ENCODE assay signal across 15 cellular contexts in genomic region chr13:105543742-105544141, GRCh38.
DNase-seq lines count a peak whose midpoint lies in the region; ATAC-seq and TF ChIP-seq lines count a peak whose summit lies in the region.
"Had no signal": no experiment of that assay in that cellular context is flagged by ENCODE, and none has a peak within 500 bp of the region (broad histone marks: within the 10 kb centered on the region; RNA-seq: fewer than 3 reads in every experiment).

No MANE protein-coding gene starts in this region.

- no peak overlapping the region for H3K9ac ChIP-seq in mammary epithelial cell (ENCODE audit: insufficient read depth, low read length)
- H3K9ac ChIP-seq in skeletal muscle satellite cell (ENCODE audit: low read depth, low read length) = no peak overlapping the region

- no peak overlapping the region for H3K4me2 ChIP-seq in mammary epithelial cell (ENCODE audit: insufficient read depth, low read depth, low read length)
- H3K4me2 ChIP-seq in skeletal muscle satellite cell (ENCODE audit: low read length) = peak overlapping the region; percentile 12
- H3K4me2 ChIP-seq: GM23338 had no signal

- intact Hi-C loops in mammary epithelial cell (cut with micrococcal nuclease) (no loop called here), cardiac septum (cut with DNase I) (no loop called here), A673 (cut with micrococcal nuclease; ENCODE audit: unreplicated experiment) (no loop called here)

- CTCF ChIA-PET in mammary epithelial cell (lab: Charles Lee; ENCODE audit: low non-redundant PET) = no interaction called here
- CTCF ChIA-PET in A673 (lab: Charles Lee) = no interaction called here

- H2AFZ ChIP-seq in mammary epithelial cell (ENCODE audit: low read depth, low read length) = no peak overlapping the region
- H2AFZ ChIP-seq: GM23338 had no signal

- dilution Hi-C loops in mammary epithelial cell (cut with HindIII; ENCODE audit: low sequenced_read_pairs) = no loop called here

- H3K4me1 Mint-ChIP-seq in activated T-cell treated with anti-CD3 and anti-CD28 coated beads, Interleukin-2, amount 50 U/mL, for 4 hours (ENCODE audit: low read depth) = no peaks in the 10 kb centered on the region
- H3K4me1 Mint-ChIP-seq: CD14-positive monocyte, GM23338 had no signal

- no peak for TF ChIP-seq CTCF in mammary epithelial cell (conservative IDR thresholded peaks at IDR 0.05 in 1 of 2, IDR thresholded peaks at IDR 0.05 in 1 of 2; ENCODE audit: extremely low read depth in 1 of 2, insufficient read depth in 1 of 2, low read depth in 1 of 2, low read length in 2 of 2)
- TF ChIP-seq CTCF in A673 (conservative IDR thresholded peaks at IDR 0.05; ENCODE audit: low read depth, low read length) = no peak

- H3K27me3 Mint-ChIP-seq in activated T-cell treated with anti-CD3 and anti-CD28 coated beads, Interleukin-2, amount 50 U/mL, for 4 hours (ENCODE audit: low read depth) = no peaks in the 10 kb centered on the region

- POLR2A ChIA-PET in A673 (lab: Charles Lee; ENCODE audit: low non-redundant PET) = no interaction called here

- BruUV-seq in mammary epithelial cell (replicated peaks; lab: Mats Ljungman, UMichigan) (no TSS peak), A673 (replicated peaks; lab: Mats Ljungman, UMichigan) (no TSS peak)

- 61% methylated on average over 2 of the region's 2 CpGs for WGBS in mammary epithelial cell (ENCODE audit: low coverage, missing lambda C conversion rate)

- no peak overlapping the region for H3K27ac ChIP-seq in mammary epithelial cell (ENCODE audit: insufficient read depth, low read depth, low read length)
- no peak overlapping the region for H3K27ac ChIP-seq in A673 (ENCODE audit: low read depth, low read length, poor library complexity, severe bottlenecking)

- H3K4me3 ChIP-seq in mammary epithelial cell (replicated peaks in 1 of 3; ENCODE audit: insufficient read depth in 1 of 3, low read depth in 2 of 3, low read length in 3 of 3) (no peak overlapping the region), skeletal muscle satellite cell (ENCODE audit: low read length) (no peak overlapping the region), A673 (ENCODE audit: low read depth, low read length, poor library complexity, severe bottlenecking) (no peak overlapping the region)
- H3K4me3 ChIP-seq: GM23338 had no signal

- peak; percentile 23 to 73 for ATAC-seq in activated T-cell treated with anti-CD3 and anti-CD28 coated beads, Interleukin-2, amount 50 U/mL, for 4 hours
- ATAC-seq in GM18909 (IDR thresholded peaks at IDR 0.05; ENCODE audit: poor library complexity, unreplicated experiment) = no peak
- ATAC-seq: GM23338 had no signal

- no peaks in the 10 kb centered on the region for H4K20me1 ChIP-seq in mammary epithelial cell (ENCODE audit: insufficient read depth, low read length)

- H3K36me3 ChIP-seq in mammary epithelial cell (ENCODE audit: insufficient read depth, low read length) = no peaks in the 10 kb centered on the region
- H3K36me3 ChIP-seq in skeletal muscle satellite cell (ENCODE audit: insufficient read depth, low read length) = no peaks in the 10 kb centered on the region
- no peaks in the 10 kb centered on the region for H3K36me3 ChIP-seq in A673 (ENCODE audit: insufficient read depth, low read length, poor library complexity, severe bottlenecking)

- no peaks in the 10 kb centered on the region for H3K9me3 ChIP-seq in mammary epithelial cell (replicated peaks; ENCODE audit: insufficient read depth, low read length)
- no peaks in the 10 kb centered on the region for H3K9me3 ChIP-seq in skeletal muscle satellite cell (replicated peaks; ENCODE audit: low read length)
- no peaks in the 10 kb centered on the region for H3K9me3 ChIP-seq in A673 (ENCODE audit: low read depth, low read length, poor library complexity, severe bottlenecking)

- H3K27me3 ChIP-seq in mammary epithelial cell (ENCODE audit: insufficient read depth, low read length) (no peaks in the 10 kb centered on the region), skeletal muscle satellite cell (ENCODE audit: control insufficient read depth, insufficient read depth, low read length) (no peaks in the 10 kb centered on the region), A673 (replicated peaks; ENCODE audit: insufficient read depth, low read depth, low read length, poor library complexity) (no peaks in the 10 kb centered on the region)

- H3K4me1 ChIP-seq in mammary epithelial cell (ENCODE audit: insufficient read depth, low read length) (no peaks in the 10 kb centered on the region), skeletal muscle satellite cell (ENCODE audit: control insufficient read depth, insufficient read depth, low read length) (peaks cover 15% of the 10 kb centered on the region), A673 (ENCODE audit: insufficient read depth, low read length, poor library complexity, severe bottlenecking) (no peaks in the 10 kb centered on the region)

- no peaks in the 10 kb centered on the region for H3K79me2 ChIP-seq in mammary epithelial cell (ENCODE audit: insufficient read depth, low read length)

- DNase-seq in activated T-cell treated with anti-CD3 and anti-CD28 coated beads, Interleukin-2, amount 50 U/mL, for 4 hours = no peak
- no peak for DNase-seq in activated T-cell treated with anti-CD3 and anti-CD28 coated beads, Interleukin-2, amount 50 U/mL, for 48 hours
- DNase-seq in HT1080 (ENCODE audit: low read depth) (peak; percentile 5), mammary epithelial cell (peak; percentile 51), cardiac septum (ENCODE audit: low spot score) (no peak), A673 (ENCODE audit: low spot score) (no peak)
- DNase-seq: COR-L47, NCI-H1417, NCI-H1930, NCI-H510A, SIG-M5 had no signal

- H3K4me3 Mint-ChIP-seq in activated T-cell treated with anti-CD3 and anti-CD28 coated beads, Interleukin-2, amount 50 U/mL, for 4 hours = no peak overlapping the region
- H3K4me3 Mint-ChIP-seq: CD14-positive monocyte, GM23338 had no signal

- H3K9me3 Mint-ChIP-seq in activated T-cell treated with anti-CD3 and anti-CD28 coated beads, Interleukin-2, amount 50 U/mL, for 4 hours = no peaks in the 10 kb centered on the region
- H3K9me3 Mint-ChIP-seq: GM23338 had no signal

- in situ Hi-C loops in mammary epithelial cell (cut with MboI; ENCODE audit: low sequenced_read_pairs in 2 of 2) = no loop called here

- H3K36me3 Mint-ChIP-seq in activated T-cell treated with anti-CD3 and anti-CD28 coated beads, Interleukin-2, amount 50 U/mL, for 4 hours (ENCODE audit: insufficient read depth) = no peaks in the 10 kb centered on the region
- H3K36me3 Mint-ChIP-seq: CD14-positive monocyte had no signal

Comparison
In these comparisons a context has a peak if more than half of its experiments do, and no peak if none do; other contexts are left out.
1. DNase-seq: peak in HT1080 (single experiment) and mammary epithelial cell (single experiment); none in activated T-cell treated with anti-CD3 and anti-CD28 coated beads, Interleukin-2, amount 50 U/mL, for 4 hours (single experiment), activated T-cell treated with anti-CD3 and anti-CD28 coated beads, Interleukin-2, amount 50 U/mL, for 48 hours (0 of 2), cardiac septum (single experiment) and A673 (single experiment).